ENCODE assay signal across 8 cellular contexts in the genomic region with DNA sequence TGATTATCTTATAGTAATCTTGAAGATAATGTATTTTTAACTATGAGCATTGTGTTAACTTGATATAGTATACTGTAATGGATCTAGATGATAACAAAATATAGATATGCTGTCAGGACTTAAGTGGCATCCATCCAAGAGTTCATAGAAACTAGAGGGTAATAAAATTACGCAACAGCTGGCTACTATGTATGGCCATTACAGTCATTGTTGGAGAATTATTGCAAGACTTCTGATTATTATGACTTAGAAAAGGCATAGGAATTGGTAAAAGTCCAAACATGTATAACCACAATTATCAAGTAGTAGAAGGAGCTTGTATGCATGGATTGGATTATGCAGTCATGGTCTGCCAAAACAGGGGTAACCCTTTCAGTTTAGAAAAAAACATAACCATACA. TPM values are rescaled to one million over a fixed set of nuclear protein-coding genes. Genes with fewer than 3 reads are reported as not detected.
DNase-seq lines count a peak whose midpoint lies in the region; ATAC-seq and TF ChIP-seq lines count a peak whose summit lies in the region.

No MANE protein-coding gene starts in this region.

- no peaks in the 10 kb centered on the region for H3K27me3 ChIP-seq in CD4-positive, CD25-positive, alpha-beta regulatory T cell (ENCODE audit: control insufficient read depth, insufficient read depth, low read length)
- no peaks in the 10 kb centered on the region for H3K27me3 ChIP-seq in suprapubic skin

- H3K4me1 Mint-ChIP-seq in CD4-positive, CD25-positive, alpha-beta regulatory T cell: peaks cover 7 to 59% (median 40%) of the 10 kb centered on the region in 4 donors
- peaks cover 26% of the 10 kb centered on the region for H3K4me1 Mint-ChIP-seq in activated T-helper 17 cell treated with anti-CD3 and anti-CD28 coated beads, Interleukin-2, amount 50 U/mL, for 72 hours

- TF ChIP-seq EP300 in suprapubic skin (IDR thresholded peaks at IDR 0.05): no peak

- no peaks in the 10 kb centered on the region for H3K9me3 ChIP-seq in CD4-positive, CD25-positive, alpha-beta regulatory T cell (ENCODE audit: control insufficient read depth in 2 of 2, low read length in 2 of 2)
- H3K9me3 ChIP-seq in HEK293 (ENCODE audit: control insufficient read depth, insufficient read depth, low read depth, low read length) (no peaks in the 10 kb centered on the region), suprapubic skin (no peaks in the 10 kb centered on the region)

- CTCF ChIA-PET in HEK293 (lab: Yijun Ruan, JAX): interaction anchor here (0.6 to 1.7 kb wide), 2 partner anchors 9 to 16 kb away, joined by 3 to 6 read pairs; no protein-coding TSS in a partner anchor

- peak overlapping the region; percentile 22 to 72 (median 62) for H3K4me3 Mint-ChIP-seq in CD4-positive, CD25-positive, alpha-beta regulatory T cell
- peak overlapping the region; percentile 99 for H3K4me3 Mint-ChIP-seq in activated T-helper 17 cell treated with anti-CD3 and anti-CD28 coated beads, Interleukin-2, amount 50 U/mL, for 72 hours

- no peak for ATAC-seq in CD4-positive, CD25-positive, alpha-beta regulatory T cell (ENCODE audit: low read depth in 2 of 2)
- no peak for ATAC-seq in activated T-helper 17 cell treated with anti-CD3 and anti-CD28 coated beads, Interleukin-2, amount 50 U/mL, for 72 hours (replicated peaks)
- ATAC-seq in HG03571 (IDR thresholded peaks at IDR 0.05; ENCODE audit: unreplicated experiment): no peak

- H3K27me3 Mint-ChIP-seq in CD4-positive, CD25-positive, alpha-beta regulatory T cell: no peaks in the 10 kb centered on the region
- no peaks in the 10 kb centered on the region for H3K27me3 Mint-ChIP-seq in activated T-helper 17 cell treated with anti-CD3 and anti-CD28 coated beads, Interleukin-2, amount 50 U/mL, for 72 hours

- 68% methylated on average over 1 of the region's 1 CpG for WGBS in suprapubic skin

- peak overlapping the region; percentile 84 for H3K4me3 ChIP-seq in CD4-positive, CD25-positive, alpha-beta regulatory T cell (ENCODE audit: low read depth, low read length)
- no peak overlapping the region for H3K4me3 ChIP-seq in HEK293 (ENCODE audit: low read depth, low read length)
- H3K4me3 ChIP-seq in suprapubic skin: no peak overlapping the region

- POLR2A ChIA-PET in HEK293 (lab: Yijun Ruan, JAX): interaction anchor here (1.0 to 1.3 kb wide), 3 partner anchors 8 to 9 kb away, joined by 3 to 5 read pairs (median 4); partner anchors contain the start of gene OGT

- peaks cover 45% of the 10 kb centered on the region for H3K4me1 ChIP-seq in CD4-positive, CD25-positive, alpha-beta regulatory T cell (ENCODE audit: control insufficient read depth, insufficient read depth, low read length, poor library complexity, severe bottlenecking)
- H3K4me1 ChIP-seq in HEK293 (ENCODE audit: control insufficient read depth, insufficient read depth, low read length) (peaks cover 26% of the 10 kb centered on the region), suprapubic skin (peaks cover 39% of the 10 kb centered on the region)

- no peak for TF ChIP-seq POLR2A in suprapubic skin (IDR thresholded peaks at IDR 0.05)

- H3K27ac Mint-ChIP-seq in CD4-positive, CD25-positive, alpha-beta regulatory T cell: peak overlapping the region in 2 of 3 donors; percentile 2 to 34
- H3K27ac Mint-ChIP-seq in activated T-helper 17 cell treated with anti-CD3 and anti-CD28 coated beads, Interleukin-2, amount 50 U/mL, for 72 hours: peak overlapping the region; percentile 77

- in situ Hi-C loops in KBM-7 (cut with MboI; ENCODE audit: low pct_unique_long_range_greater_than_20kb, low sequenced_read_pairs): no loop called here

- no peaks in the 10 kb centered on the region for H3K9me3 Mint-ChIP-seq in CD4-positive, CD25-positive, alpha-beta regulatory T cell
- no peaks in the 10 kb centered on the region for H3K9me3 Mint-ChIP-seq in activated T-helper 17 cell treated with anti-CD3 and anti-CD28 coated beads, Interleukin-2, amount 50 U/mL, for 72 hours

- no peak for DNase-seq in CD4-positive, CD25-positive, alpha-beta regulatory T cell
- DNase-seq in glomerular visceral epithelial cell (ENCODE audit: extremely low spot score) (peak; percentile 12), Kasumi-1 (lab: John Stamatoyannopoulos, UW) (no peak), KBM-7 (no peak), suprapubic skin (ENCODE audit: low spot score in 2 of 2) (no peak)

- peak overlapping the region; percentile 55 for H3K27ac ChIP-seq in CD4-positive, CD25-positive, alpha-beta regulatory T cell (ENCODE audit: insufficient read depth, low read length, poor library complexity, severe bottlenecking)
- H3K27ac ChIP-seq in HEK293 (ENCODE audit: extremely low read depth, low read depth, low read length) (no peak overlapping the region), suprapubic skin (no peak overlapping the region)

- H3K36me3 ChIP-seq in CD4-positive, CD25-positive, alpha-beta regulatory T cell (ENCODE audit: control insufficient read depth, insufficient read depth, low read length): peaks cover 55% of the 10 kb centered on the region
- peaks cover 15 to 48% of the 10 kb centered on the region in 2 experiments for H3K36me3 ChIP-seq in HEK293 (ENCODE audit: control insufficient read depth in 2 of 2, insufficient read depth in 1 of 2, low read length in 2 of 2)
- H3K36me3 ChIP-seq in suprapubic skin: peaks cover 20% of the 10 kb centered on the region

- H3K36me3 Mint-ChIP-seq in CD4-positive, CD25-positive, alpha-beta regulatory T cell: peaks cover 29% of the 10 kb centered on the region
- H3K36me3 Mint-ChIP-seq in activated T-helper 17 cell treated with anti-CD3 and anti-CD28 coated beads, Interleukin-2, amount 50 U/mL, for 72 hours (ENCODE audit: low read depth): peaks cover 100% of the 10 kb centered on the region

- no peak for TF ChIP-seq CTCF in HEK293 (tag by site-specific recombination; IDR thresholded peaks at IDR 0.05)
- TF ChIP-seq CTCF in suprapubic skin (IDR thresholded peaks at IDR 0.05): no peak

TF ChIP-seq in HEK293, 187 proteins besides CTCF, POLR2A, EP300 and RAD21:
- TF ChIP-seq WT1 (tag by site-specific recombination; IDR thresholded peaks at IDR 0.05): no peak
- TF ChIP-seq, protein P1, sequence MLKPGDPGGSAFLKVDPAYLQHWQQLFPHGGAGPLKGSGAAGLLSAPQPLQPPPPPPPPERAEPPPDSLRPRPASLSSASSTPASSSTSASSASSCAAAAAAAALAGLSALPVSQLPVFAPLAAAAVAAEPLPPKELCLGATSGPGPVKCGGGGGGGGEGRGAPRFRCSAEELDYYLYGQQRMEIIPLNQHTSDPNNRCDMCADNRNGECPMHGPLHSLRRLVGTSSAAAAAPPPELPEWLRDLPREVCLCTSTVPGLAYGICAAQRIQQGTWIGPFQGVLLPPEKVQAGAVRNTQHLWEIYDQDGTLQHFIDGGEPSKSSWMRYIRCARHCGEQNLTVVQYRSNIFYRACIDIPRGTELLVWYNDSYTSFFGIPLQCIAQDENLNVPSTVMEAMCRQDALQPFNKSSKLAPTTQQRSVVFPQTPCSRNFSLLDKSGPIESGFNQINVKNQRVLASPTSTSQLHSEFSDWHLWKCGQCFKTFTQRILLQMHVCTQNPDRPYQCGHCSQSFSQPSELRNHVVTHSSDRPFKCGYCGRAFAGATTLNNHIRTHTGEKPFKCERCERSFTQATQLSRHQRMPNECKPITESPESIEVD (tag by site-specific recombination; IDR thresholded peaks at IDR 0.05): peak; percentile 68
- peak; percentile 58 for TF ChIP-seq OSR2 (tag by site-specific recombination; IDR thresholded peaks at IDR 0.05)
- TF ChIP-seq ZEB2 (tag by site-specific recombination; IDR thresholded peaks at IDR 0.05): 0 out of 2 replicates have a peak, but pooled peaks have one; percentile 12
TF ChIP-seq in HEK293: peak in this region for 3.

RNA-seq across cellular contexts. Expression of gene OGT, which starts 9.5 kb away (rescaled TPM):
- 557 TPM for total RNA-seq in CD4-positive, CD25-positive, alpha-beta regulatory T cell
- polyA plus RNA-seq in CD4-positive, CD25-positive, alpha-beta regulatory T cell: 10 to 100 TPM; 27.7 to 45.3 (median 37.0) TPM
- total RNA-seq in activated T-helper 17 cell treated with anti-CD3 and anti-CD28 coated beads, Interleukin-2, amount 50 U/mL, for 72 hours: 100 to 1,000 TPM; 231 to 528 TPM
- total RNA-seq in suprapubic skin: 100 to 1,000 TPM; 133 to 450 (median 159) TPM

RNA-seq across cellular contexts. Expression of gene GCNA, which starts 35.8 kb away (rescaled TPM):
- 3.7 TPM for total RNA-seq in CD4-positive, CD25-positive, alpha-beta regulatory T cell
- polyA plus RNA-seq in CD4-positive, CD25-positive, alpha-beta regulatory T cell: under 1 TPM; 0.20 to 0.65 (median 0.49) TPM
- total RNA-seq in activated T-helper 17 cell treated with anti-CD3 and anti-CD28 coated beads, Interleukin-2, amount 50 U/mL, for 72 hours: 10 to 100 TPM in 1 of 2 donors, 1 to 10 TPM in 1; 4.9 to 10.7 TPM
- total RNA-seq in suprapubic skin: 1 to 10 TPM in 2 of 4 donors, under 1 TPM in 2; 0.47 to 5.5 (median 0.99) TPM
